In genomic region chr11:103883856-103884255, GRCh38 we compare ENCODE assay signal across 22 cellular contexts.
"Had no signal": no experiment of that assay in that cellular context is flagged by ENCODE, and none has a peak within 500 bp of the region (broad histone marks: within the 10 kb centered on the region; RNA-seq: fewer than 3 reads in every experiment).

No MANE protein-coding gene starts in this region.

- FAIRE-seq: HTR-8/SVneo, K562 had no signal

- H3K9ac ChIP-seq: KMS-11 had no signal

- DNase-seq: MV-4-11, NCI-H1048, NCI-H1105, NCI-H1417, NCI-H1436 treated with DMSO at 0.1 percent for 48 hours, NCI-H1694, NCI-H187 treated with DMSO at 0.1 percent for 48 hours, NCI-H2029 treated with DMSO at 0.1 percent for 48 hours, NCI-H2171 treated with DMSO at 0.1 percent for 48 hours, NCI-H345, NCI-H446 treated with DMSO at 0.1 percent for 48 hours, NCI-H510A treated with DMSO at 0.1 percent for 48 hours, NCI-H526, PC-3, SHP77, SJCRH30 had no signal

- H3K4me3 Mint-ChIP-seq: IgD-negative memory B cell had no signal

- H3K9me3 Mint-ChIP-seq: IgD-negative memory B cell had no signal

- H3K9me3 ChIP-seq: SJCRH30 had no signal

- H3K36me3 ChIP-seq: SJCRH30 had no signal

- H3K27ac Mint-ChIP-seq: IgD-negative memory B cell had no signal

- H3K4me3 ChIP-seq: K562, SJCRH30 had no signal

- H3K27ac ChIP-seq: HL-60, KMS-11, RWPE1, SJCRH30 had no signal

- H3K27me3 ChIP-seq: SJCRH30 had no signal

- H3K4me2 ChIP-seq: KMS-11 had no signal
